22 cellular contexts compared by ENCODE assay signal in the genomic region with DNA sequence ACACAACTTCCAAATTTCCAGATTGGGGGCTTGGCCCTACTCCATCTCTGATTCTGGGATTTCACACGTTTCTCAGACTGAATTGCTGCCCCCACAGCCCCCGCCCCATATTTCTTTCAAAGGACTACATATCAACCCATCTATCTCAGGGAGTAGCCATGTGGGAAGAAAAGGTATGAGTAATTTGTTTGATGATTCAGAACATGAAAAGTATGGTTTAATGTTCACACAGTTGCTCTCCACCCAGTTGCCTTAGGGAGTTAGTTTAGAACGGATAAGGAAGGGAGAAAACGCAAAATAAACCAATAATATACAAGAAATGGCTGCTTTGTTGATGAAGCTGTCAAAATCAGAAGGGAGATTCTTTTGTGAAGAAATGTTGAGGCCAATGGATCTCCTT.
DNase-seq lines count a peak whose midpoint lies in the region; ATAC-seq, FAIRE-seq and TF ChIP-seq lines count a peak whose summit lies in the region.
"Had no signal": no experiment of that assay in that cellular context is flagged by ENCODE, and none has a peak within 500 bp of the region (broad histone marks: within the 10 kb centered on the region; RNA-seq: fewer than 3 reads in every experiment).

No MANE protein-coding gene starts in this region.

- intact Hi-C loops in pancreas (cut with DNase I) = no loop called here
- intact Hi-C loops in lower lobe of right lung (cut with DNase I) = no loop called here

- H3K4me1 ChIP-seq in pancreas = peaks cover 9 to 23% (median 12%) of the 10 kb centered on the region in 3 donors
- no peaks in the 10 kb centered on the region for H3K4me1 ChIP-seq in lower lobe of right lung
- H3K4me1 ChIP-seq: HAP-1 had no signal

- H3K9me3 ChIP-seq in pancreas (no peaks in the 10 kb centered on the region), lower lobe of right lung (no peaks in the 10 kb centered on the region)
- H3K9me3 ChIP-seq: HAP-1, MG63, mucosa of descending colon had no signal

- H3K27ac ChIP-seq in pancreas (peak overlapping the region in 3 of 4 donors; percentile 37 to 68 (median 61)), lower lobe of right lung (no peak overlapping the region)

- FAIRE-seq in pancreas (lab: Jason Lieb, UNC) = no peak

- 70 to 75% methylated on average over 4 of the region's 4 CpGs for WGBS in pancreas, 2 donors

- no peak overlapping the region for H3K4me3 ChIP-seq in GM12865 (ENCODE audit: low read depth, low read length)
- peak overlapping the region in 1 of 4 donors; percentile 14 for H3K4me3 ChIP-seq in pancreas
- H3K4me3 ChIP-seq in lower lobe of right lung = no peak overlapping the region
- H3K4me3 ChIP-seq: HAP-1, MG63, mucosa of descending colon had no signal

- H3K36me3 ChIP-seq in pancreas = no peaks in the 10 kb centered on the region
- no peaks in the 10 kb centered on the region for H3K36me3 ChIP-seq in lower lobe of right lung
- H3K36me3 ChIP-seq: HAP-1 had no signal

- no peak for TF ChIP-seq CTCF in GM12865 (IDR thresholded peaks at IDR 0.05; ENCODE audit: insufficient read depth, low read depth, low read length, missing control alignments)
- TF ChIP-seq CTCF in pancreas (IDR thresholded peaks at IDR 0.05) = no peak
- TF ChIP-seq CTCF in lower lobe of right lung (IDR thresholded peaks at IDR 0.05) = no peak

- no peaks in the 10 kb centered on the region for H3K27me3 ChIP-seq in pancreas
- H3K27me3 ChIP-seq in lower lobe of right lung (ENCODE audit: low read depth) = no peaks in the 10 kb centered on the region
- H3K27me3 ChIP-seq: MG63 had no signal

- ATAC-seq in esophagus mucosa (peak; percentile 65), pancreas (peak in 1 of 4 donors; percentile 22), HG03520 (IDR thresholded peaks at IDR 0.05; ENCODE audit: unreplicated experiment) (no peak), lower lobe of right lung (no peak)
- ATAC-seq: activated CD8-positive, alpha-beta T cell treated with anti-CD3 and anti-CD28 coated beads, Interleukin-2, amount 10 ng/mL, durations not matched to agents 7 days and 5 days; effector memory CD8-positive, alpha-beta T cell; mucosa of descending colon; Right ventricle myocardium inferior had no signal

- peak; percentile 26 for DNase-seq in GM12865 (ENCODE audit: low read depth)
- DNase-seq in RPMI7951 (ENCODE audit: low read depth) = peak; percentile 74
- no peak for DNase-seq in pancreas
- DNase-seq in NCI-H2196 treated with DMSO at 0.1 percent for 48 hours (lab: John Stamatoyannopoulos, UW; ENCODE audit: unreplicated experiment) = no peak
- no peak for DNase-seq in lower lobe of right lung
- DNase-seq in COLO829 (ENCODE audit: low spot score) = no peak
- DNase-seq: activated B cell treated with CpG ODN at 0.5 μM for 24 hours; activated CD8-positive, alpha-beta T cell treated with anti-CD3 and anti-CD28 coated beads, Interleukin-2, amount 10 ng/mL, durations not matched to agents 7 days and 5 days; activated T-cell treated with anti-CD3 and anti-CD28 coated beads, Interleukin-2, amount 50 U/mL, for 48 hours; AML-193; central memory CD4-positive, alpha-beta T cell; effector memory CD8-positive, alpha-beta T cell; foreskin melanocyte; MG63; mucosa of descending colon; NCI-H1694; nucleus accumbens; stimulated activated CD4-positive, alpha-beta T cell treated with anti-CD3 and anti-CD28 coated beads, Interleukin-4, amount 100 ng/mL, for 24 hours had no signal

Comparison
In these comparisons a context has a peak if more than half of its experiments do, and no peak if none do; other contexts are left out.
1. DNase-seq: peak in GM12865 (single experiment) and RPMI7951 (single experiment); none in pancreas (0 of 6), NCI-H2196 treated with DMSO at 0.1 percent for 48 hours (single experiment), lower lobe of right lung (single experiment) and COLO829 (single experiment).